ENCODE assay signal across 8 cellular contexts in the genomic region with DNA sequence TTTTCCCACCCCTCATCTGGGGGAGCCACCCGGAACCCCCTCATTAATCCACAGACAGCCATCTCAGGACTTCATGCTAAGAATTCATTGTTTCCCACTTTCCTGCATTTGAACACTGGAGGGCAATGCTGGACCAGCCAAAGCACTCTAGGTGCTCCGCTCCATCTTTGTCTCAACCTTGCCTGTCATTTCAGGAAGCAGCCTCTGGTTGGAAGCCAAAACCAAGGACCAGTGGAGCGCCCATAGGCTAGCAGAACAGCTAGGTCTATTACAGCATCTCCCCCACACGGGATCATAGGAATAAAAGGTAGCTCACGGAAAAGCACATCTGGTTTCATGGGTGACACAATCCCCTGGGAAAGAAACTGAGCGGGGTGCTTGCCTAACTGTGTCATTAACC.
DNase-seq lines count a peak whose midpoint lies in the region; ATAC-seq and TF ChIP-seq lines count a peak whose summit lies in the region.

No MANE protein-coding gene starts in this region.

- peak; percentile 79 to 88 for ATAC-seq in natural killer cell treated with Interleukin-12 subunit alpha and Interleukin-12 subunit beta and Interleukin-15 and Interleukin-18, amount 100 ng/mL, for 72 hours
- ATAC-seq in activated CD8-positive, alpha-beta T cell treated with anti-CD3 and anti-CD28 coated beads for 36 hours = no peak
- no peak for ATAC-seq in GM19328 (IDR thresholded peaks at IDR 0.05; ENCODE audit: unreplicated experiment)

- no peaks in the 10 kb centered on the region for H3K9me3 ChIP-seq in SJSA1 (replicated peaks)

- H3K4me1 ChIP-seq in SJSA1 (replicated peaks) = peaks cover 56% of the 10 kb centered on the region

- TF ChIP-seq CTCF in activated CD8-positive, alpha-beta T cell treated with anti-CD3 and anti-CD28 coated beads for 36 hours (IDR thresholded peaks at IDR 0.05) = no peak

- H3K36me3 ChIP-seq in SJSA1 = no peaks in the 10 kb centered on the region

- no peak overlapping the region for H3K4me3 ChIP-seq in SJSA1

- CTCF ChIA-PET in activated CD8-positive, alpha-beta T cell treated with anti-CD3 and anti-CD28 coated beads for 36 hours (lab: Charles Lee) = no interaction called here

- H3K27me3 Mint-ChIP-seq in natural killer cell treated with Interleukin-12 subunit alpha and Interleukin-12 subunit beta and Interleukin-15 and Interleukin-18, amount 100 ng/mL, for 72 hours = no peaks in the 10 kb centered on the region
- no peaks in the 10 kb centered on the region for H3K27me3 Mint-ChIP-seq in activated CD8-positive, alpha-beta T cell treated with anti-CD3 and anti-CD28 coated beads for 36 hours

- peak overlapping the region; percentile 3 for H3K4me3 Mint-ChIP-seq in natural killer cell treated with Interleukin-12 subunit alpha and Interleukin-12 subunit beta and Interleukin-15 and Interleukin-18, amount 100 ng/mL, for 72 hours
- no peak overlapping the region for H3K4me3 Mint-ChIP-seq in activated CD8-positive, alpha-beta T cell treated with anti-CD3 and anti-CD28 coated beads for 36 hours

- H3K36me3 Mint-ChIP-seq in natural killer cell treated with Interleukin-12 subunit alpha and Interleukin-12 subunit beta and Interleukin-15 and Interleukin-18, amount 100 ng/mL, for 72 hours = no peaks in the 10 kb centered on the region
- H3K36me3 Mint-ChIP-seq in activated CD8-positive, alpha-beta T cell treated with anti-CD3 and anti-CD28 coated beads for 36 hours (ENCODE audit: low read depth) = no peaks in the 10 kb centered on the region

- POLR2A ChIA-PET in activated CD8-positive, alpha-beta T cell treated with anti-CD3 and anti-CD28 coated beads for 36 hours (lab: Charles Lee) = no interaction called here

- no peak overlapping the region for H3K27ac ChIP-seq in SJSA1

- H3K27ac Mint-ChIP-seq in natural killer cell treated with Interleukin-12 subunit alpha and Interleukin-12 subunit beta and Interleukin-15 and Interleukin-18, amount 100 ng/mL, for 72 hours = peak overlapping the region; percentile 63 to 78
- H3K27ac Mint-ChIP-seq in activated CD8-positive, alpha-beta T cell treated with anti-CD3 and anti-CD28 coated beads for 36 hours = no peak overlapping the region

- intact Hi-C loops in activated CD8-positive, alpha-beta T cell treated with anti-CD3 and anti-CD28 coated beads for 36 hours (cut with micrococcal nuclease) = no loop called here

- peaks cover 46 to 54% of the 10 kb centered on the region in 2 donors for H3K4me1 Mint-ChIP-seq in natural killer cell treated with Interleukin-12 subunit alpha and Interleukin-12 subunit beta and Interleukin-15 and Interleukin-18, amount 100 ng/mL, for 72 hours (ENCODE audit: low read depth in 2 of 2)
- H3K4me1 Mint-ChIP-seq in activated CD8-positive, alpha-beta T cell treated with anti-CD3 and anti-CD28 coated beads for 36 hours (ENCODE audit: low read depth) = no peaks in the 10 kb centered on the region

- no peaks in the 10 kb centered on the region for H3K27me3 ChIP-seq in SJSA1 (replicated peaks)

- DNase-seq in NCI-H1417 (lab: John Stamatoyannopoulos, UW) (peak in 2 of 3 experiments; percentile 29 to 61), NCI-H1417 treated with DMSO at 0.1 percent for 48 hours (lab: John Stamatoyannopoulos, UW) (no peak), HT1080 (ENCODE audit: low read depth) (peak; percentile 85), SJSA1 (ENCODE audit: low read depth in 1 of 2, low spot score in 2 of 2) (peak; percentile 68 to 76), fibroblast of peridontal ligament (ENCODE audit: extremely low read depth) (peak; percentile 51)
- peak; percentile 74 for DNase-seq in natural killer cell treated with Interleukin-12 subunit alpha and Interleukin-12 subunit beta and Interleukin-15 and Interleukin-18, amount 100 ng/mL, for 72 hours (ENCODE audit: low spot score)
- DNase-seq in activated CD8-positive, alpha-beta T cell treated with anti-CD3 and anti-CD28 coated beads for 36 hours = no peak

- H3K9me3 Mint-ChIP-seq in natural killer cell treated with Interleukin-12 subunit alpha and Interleukin-12 subunit beta and Interleukin-15 and Interleukin-18, amount 100 ng/mL, for 72 hours = no peaks in the 10 kb centered on the region
- H3K9me3 Mint-ChIP-seq in activated CD8-positive, alpha-beta T cell treated with anti-CD3 and anti-CD28 coated beads for 36 hours = no peaks in the 10 kb centered on the region

Comparison
In these comparisons a context has a peak if more than half of its experiments do, and no peak if none do; other contexts are left out.
1. DNase-seq: peak in NCI-H1417 (2 of 3), HT1080 (single experiment), SJSA1 (2 of 2), fibroblast of peridontal ligament (single experiment) and natural killer cell treated with Interleukin-12 subunit alpha and Interleukin-12 subunit beta and Interleukin-15 and Interleukin-18, amount 100 ng/mL, for 72 hours (single experiment); none in NCI-H1417 treated with DMSO at 0.1 percent for 48 hours (single experiment) and activated CD8-positive, alpha-beta T cell treated with anti-CD3 and anti-CD28 coated beads for 36 hours (single experiment).
2. ATAC-seq: peak in natural killer cell treated with Interleukin-12 subunit alpha and Interleukin-12 subunit beta and Interleukin-15 and Interleukin-18, amount 100 ng/mL, for 72 hours (2 of 2); none in activated CD8-positive, alpha-beta T cell treated with anti-CD3 and anti-CD28 coated beads for 36 hours (single experiment) and GM19328 (single experiment).